Comparison of ENCODE assay signal across 1 cellular context in the genomic region with DNA sequence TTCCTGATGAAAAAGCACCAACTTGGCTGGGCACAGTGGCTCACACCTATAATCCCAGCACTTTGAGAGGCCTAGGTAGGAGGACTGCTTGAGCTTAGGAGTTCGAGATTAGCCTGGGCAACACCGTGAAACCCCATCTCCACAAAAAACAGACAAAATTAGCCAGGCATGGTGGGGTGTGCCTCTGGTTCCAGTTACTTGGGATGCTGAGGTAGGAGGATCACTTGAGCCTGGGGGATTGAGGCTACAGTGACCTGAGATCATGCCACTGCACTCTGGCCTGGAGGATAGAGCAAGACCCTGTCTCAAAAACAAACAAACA.
TF ChIP-seq lines count a peak whose summit lies in the region.

No MANE protein-coding gene starts in this region.

TF ChIP-seq in GM12878, 131 proteins besides CTCF, POLR2A, EP300 and RAD21:
- TF ChIP-seq SPI1 (IDR thresholded peaks at IDR 0.05; ENCODE audit: borderline replicate concordance, insufficient read depth, low read depth, low read length) (no peak), ATF7 (IDR thresholded peaks at IDR 0.05; ENCODE audit: low read depth) (no peak), ETV6 (conservative IDR thresholded peaks at IDR 0.05 in 1 of 2, IDR thresholded peaks at IDR 0.05 in 1 of 2; ENCODE audit: borderline replicate concordance in 1 of 2, low read depth in 1 of 2) (no peak)
